ENCODE assay signal across 8 cellular contexts in the genomic region with DNA sequence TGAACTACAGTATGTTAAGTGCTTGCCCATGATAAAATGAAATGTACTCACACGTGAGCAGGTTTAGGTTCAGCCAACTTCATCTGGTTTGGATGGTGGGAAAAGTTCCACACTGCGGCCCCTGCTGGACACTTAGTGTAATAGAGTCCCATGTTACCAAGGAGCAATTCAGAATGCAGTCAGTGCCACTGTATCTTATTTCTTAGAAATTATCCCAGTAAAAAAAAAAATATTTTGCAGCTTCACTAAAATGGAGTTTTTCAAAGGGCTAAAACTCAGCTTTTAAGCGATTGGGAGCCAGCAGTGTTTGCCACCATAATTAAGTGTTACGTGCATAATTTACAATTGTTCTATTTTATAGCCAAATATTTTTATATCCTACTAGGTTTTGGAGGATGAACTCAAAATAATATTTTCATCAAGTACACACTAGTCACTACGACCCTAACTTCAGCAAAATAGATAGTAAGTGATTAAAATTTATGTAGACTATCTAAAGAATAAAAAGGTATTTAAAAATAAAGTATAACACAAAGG.
DNase-seq lines count a peak whose midpoint lies in the region; ATAC-seq and TF ChIP-seq lines count a peak whose summit lies in the region.

No MANE protein-coding gene starts in this region.

- H3K14ac ChIP-seq in mesenchymal stem cell (ENCODE audit: low read length in 2 of 2): no peak overlapping the region

- no peak overlapping the region for H2BK12ac ChIP-seq in mesenchymal stem cell (ENCODE audit: low read length in 2 of 2)

- H3K9me3 ChIP-seq in mesenchymal stem cell (ENCODE audit: control insufficient read depth, low read length): no peaks in the 10 kb centered on the region
- no peaks in the 10 kb centered on the region for H3K9me3 ChIP-seq in testis

- H2BK5ac ChIP-seq in mesenchymal stem cell (ENCODE audit: low read depth, low read length, poor library complexity, severe bottlenecking): no peak overlapping the region

- peak; percentile 94 for ATAC-seq in HG02678 (IDR thresholded peaks at IDR 0.05; ENCODE audit: unreplicated experiment)

- intact Hi-C loops in testis (cut with DNase I; ENCODE audit: low total_unique reads): no loop called here

- H3K23ac ChIP-seq in mesenchymal stem cell (ENCODE audit: low read length in 2 of 2): no peak overlapping the region

- H3K27ac ChIP-seq in mesenchymal stem cell (ENCODE audit: low read length, poor library complexity, severe bottlenecking) (no peak overlapping the region), testis (no peak overlapping the region)

- no peaks in the 10 kb centered on the region for H3K9me3 Mint-ChIP-seq in endothelial cell (ENCODE audit: unreplicated experiment)

- H3K4me3 ChIP-seq in mesenchymal stem cell (ENCODE audit: insufficient read depth in 1 of 2, low read depth in 1 of 2, low read length in 2 of 2) (no peak overlapping the region), testis (no peak overlapping the region)

- no peak overlapping the region for H3K4me2 ChIP-seq in mesenchymal stem cell (ENCODE audit: low read length, poor library complexity, severe bottlenecking)

- no peak overlapping the region for H3K18ac ChIP-seq in mesenchymal stem cell (ENCODE audit: low read depth in 1 of 2, low read length in 2 of 2)

- no peak overlapping the region for H2AFZ ChIP-seq in mesenchymal stem cell (ENCODE audit: low read depth, low read length)

- no peak for TF ChIP-seq POLR2A in testis (IDR thresholded peaks at IDR 0.05)

- peaks cover 2% of the 10 kb centered on the region for H3K4me1 Mint-ChIP-seq in endothelial cell (ENCODE audit: unreplicated experiment)

- peak; percentile 73 for DNase-seq in AG08395 (ENCODE audit: low spot score)
- DNase-seq in GM13976 (ENCODE audit: low spot score): peak; percentile 39
- DNase-seq in NCI-H1048 (lab: John Stamatoyannopoulos, UW): peak; percentile 9
- DNase-seq in activated CD4-positive, CD25-positive, alpha-beta regulatory T cell treated with anti-CD3 and anti-CD28 coated beads, Interleukin-2, amount 50 U/mL, for 72 hours: peak; percentile 39
- DNase-seq in endothelial cell (ENCODE audit: low spot score): peak; percentile 51
- DNase-seq in mesenchymal stem cell: peak; percentile 58
- DNase-seq in testis: peak; percentile 73

- no peaks in the 10 kb centered on the region for H3K36me3 Mint-ChIP-seq in endothelial cell (ENCODE audit: low read depth, unreplicated experiment)

- no peak overlapping the region for H2AK5ac ChIP-seq in mesenchymal stem cell (ENCODE audit: low read length, severe bottlenecking)

- no peaks in the 10 kb centered on the region for H3K27me3 Mint-ChIP-seq in endothelial cell (ENCODE audit: unreplicated experiment)

- H3K36me3 ChIP-seq in mesenchymal stem cell (ENCODE audit: control insufficient read depth in 1 of 2, insufficient read depth in 2 of 2, low read depth in 1 of 2, low read length in 2 of 2) (no peaks in the 10 kb centered on the region), testis (ENCODE audit: low read depth, missing control alignments) (no peaks in the 10 kb centered on the region)

- H2BK120ac ChIP-seq in mesenchymal stem cell (ENCODE audit: low read depth, low read length): no peak overlapping the region

- H2BK15ac ChIP-seq in mesenchymal stem cell (ENCODE audit: low read depth, poor library complexity, severe bottlenecking): no peak overlapping the region

- in situ Hi-C loops in GM13976 (cut with MboI; ENCODE audit: low sequenced_read_pairs, unreplicated experiment): loop anchor here (25.0 kb wide), 1 partner anchor 471 kb away; no protein-coding TSS in a partner anchor

- WGBS in mesenchymal stem cell: 45% methylated on average over 2 of the region's 5 CpGs
- 39 to 49% methylated on average over 5 of the region's 5 CpGs for WGBS in testis, 2 donors

- no peak overlapping the region for H3K27ac Mint-ChIP-seq in endothelial cell (ENCODE audit: unreplicated experiment)

- no peaks in the 10 kb centered on the region for H3K4me1 ChIP-seq in mesenchymal stem cell (ENCODE audit: control insufficient read depth, insufficient read depth, low read depth, low read length)
- H3K4me1 ChIP-seq in testis: no peaks in the 10 kb centered on the region

- H4K8ac ChIP-seq in mesenchymal stem cell (ENCODE audit: low read length): no peak overlapping the region

- H3K79me1 ChIP-seq in mesenchymal stem cell (replicated peaks; ENCODE audit: low read length, poor library complexity, severe bottlenecking): no peaks in the 10 kb centered on the region

- no peak overlapping the region for H3K4ac ChIP-seq in mesenchymal stem cell (ENCODE audit: low read depth in 1 of 2, low read length in 2 of 2)

- H4K91ac ChIP-seq in mesenchymal stem cell (ENCODE audit: low read length): no peak overlapping the region

- H3K27me3 ChIP-seq in mesenchymal stem cell (ENCODE audit: control insufficient read depth in 1 of 2, insufficient read depth in 1 of 2, low read length in 2 of 2): no peaks in the 10 kb centered on the region
- no peaks in the 10 kb centered on the region for H3K27me3 ChIP-seq in testis

- peak; percentile 61 for TF ChIP-seq CTCF in GM13976 (IDR thresholded peaks at IDR 0.05; ENCODE audit: borderline replicate concordance, control extremely low read depth, extremely low read depth, insufficient read depth, missing control alignments)
- peak; percentile 91 for TF ChIP-seq CTCF in endothelial cell (IDR thresholded peaks at IDR 0.05; ENCODE audit: unreplicated experiment)
- TF ChIP-seq CTCF in testis (IDR thresholded peaks at IDR 0.05): peak; percentile 76 to 87 (median 76)

- no peak overlapping the region for H3K9ac ChIP-seq in mesenchymal stem cell (ENCODE audit: low read length)

- no peak overlapping the region for H3K4me3 Mint-ChIP-seq in endothelial cell (ENCODE audit: unreplicated experiment)

Comparison
In these comparisons a context has a peak if more than half of its experiments do, and no peak if none do; other contexts are left out.
1. DNase-seq: peak in every context shown above with its lines; median percentile 73 in AG08395; 73 in testis; 58 in mesenchymal stem cell; 51 in endothelial cell; 39 in GM13976; 39 in activated CD4-positive, CD25-positive, alpha-beta regulatory T cell treated with anti-CD3 and anti-CD28 coated beads, Interleukin-2, amount 50 U/mL, for 72 hours; 9 in NCI-H1048.